ENCODE assay signal across 8 cellular contexts in the genomic region with DNA sequence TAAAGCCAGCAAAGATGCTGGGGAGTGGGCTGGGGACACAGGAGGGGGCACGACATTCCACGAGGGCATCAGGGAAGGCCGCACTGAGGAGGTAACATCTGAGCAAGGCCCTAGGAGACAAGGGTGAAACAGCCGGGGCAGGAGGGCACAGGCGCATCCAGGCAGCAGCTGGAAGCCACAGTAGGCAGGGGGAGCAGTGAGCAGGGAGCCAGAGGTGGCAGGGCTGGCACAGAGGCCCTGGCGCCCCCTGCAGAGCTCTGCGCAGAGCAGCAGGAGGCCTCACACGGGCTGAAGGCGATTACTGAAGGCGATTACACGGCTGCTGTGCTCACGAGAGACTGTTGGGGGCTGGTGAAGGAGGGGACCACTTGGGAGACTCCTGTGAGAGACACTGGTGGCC. TPM values are rescaled to one million over a fixed set of nuclear protein-coding genes. Genes with fewer than 3 reads are reported as not detected.
DNase-seq lines count a peak whose midpoint lies in the region; ATAC-seq and TF ChIP-seq lines count a peak whose summit lies in the region.

No MANE protein-coding gene starts in this region.

- peaks cover 9% of the 10 kb centered on the region for H3K9me3 Mint-ChIP-seq in glutamatergic neuron (ENCODE audit: unreplicated experiment)
- peaks cover 5% of the 10 kb centered on the region for H3K9me3 Mint-ChIP-seq in activated T-helper 2 cell treated with anti-CD3 and anti-CD28 coated beads, Interferon-gamma antibody, Interleukin-2, Interleukin-4, amounts not matched to agents 10 μg/mL and 5 μg/mL and 100 μg/mL, durations not matched to agents 14 hours and 24 hours and 36 hours

- peak; percentile 28 for TF ChIP-seq CTCF in GM12865 (IDR thresholded peaks at IDR 0.05; ENCODE audit: insufficient read depth, low read depth, low read length, missing control alignments)
- TF ChIP-seq CTCF in glutamatergic neuron (IDR thresholded peaks at IDR 0.05; ENCODE audit: partially characterized antibody, unreplicated experiment), result no peak
- no peak for TF ChIP-seq CTCF in RWPE1 (conservative IDR thresholded peaks at IDR 0.05; ENCODE audit: low read depth)

- no peak overlapping the region for H3K27ac ChIP-seq in RWPE1

- peaks cover 5% of the 10 kb centered on the region for H3K36me3 Mint-ChIP-seq in glutamatergic neuron (ENCODE audit: unreplicated experiment)
- H3K36me3 Mint-ChIP-seq in activated T-helper 2 cell treated with anti-CD3 and anti-CD28 coated beads, Interferon-gamma antibody, Interleukin-2, Interleukin-4, amounts not matched to agents 10 μg/mL and 5 μg/mL and 100 μg/mL, durations not matched to agents 14 hours and 24 hours and 36 hours (ENCODE audit: low read depth), result peaks cover 62% of the 10 kb centered on the region

- intact Hi-C loops in activated T-helper 2 cell treated with anti-CD3 and anti-CD28 coated beads, Interferon-gamma antibody, Interleukin-2, Interleukin-4, amounts not matched to agents 10 μg/mL and 5 μg/mL and 100 μg/mL, durations not matched to agents 14 hours and 24 hours and 36 hours (cut with micrococcal nuclease), result no loop called here

- H3K4me1 Mint-ChIP-seq in glutamatergic neuron (ENCODE audit: low read depth, unreplicated experiment), result peaks cover 19% of the 10 kb centered on the region
- H3K4me1 Mint-ChIP-seq in activated T-helper 2 cell treated with anti-CD3 and anti-CD28 coated beads, Interferon-gamma antibody, Interleukin-2, Interleukin-4, amounts not matched to agents 10 μg/mL and 5 μg/mL and 100 μg/mL, durations not matched to agents 14 hours and 24 hours and 36 hours (ENCODE audit: low read depth), result peaks cover 7% of the 10 kb centered on the region

- no peak for ATAC-seq in GM21737 (IDR thresholded peaks at IDR 0.05; ENCODE audit: unreplicated experiment)

- no peak overlapping the region for H3K4me3 ChIP-seq in GM12865 (ENCODE audit: low read depth, low read length)

- peak overlapping the region; percentile 55 for H3K27ac Mint-ChIP-seq in glutamatergic neuron (ENCODE audit: unreplicated experiment)
- no peak overlapping the region for H3K27ac Mint-ChIP-seq in activated T-helper 2 cell treated with anti-CD3 and anti-CD28 coated beads, Interferon-gamma antibody, Interleukin-2, Interleukin-4, amounts not matched to agents 10 μg/mL and 5 μg/mL and 100 μg/mL, durations not matched to agents 14 hours and 24 hours and 36 hours

- DNase-seq in A172 (ENCODE audit: low spot score), result peak; percentile 35
- no peak for DNase-seq in GM12865 (ENCODE audit: low read depth)
- peak; percentile 7 for DNase-seq in RPMI7951 (ENCODE audit: low read depth)
- DNase-seq in glutamatergic neuron, result no peak
- DNase-seq in RWPE1 (ENCODE audit: low spot score), result no peak
- no peak for DNase-seq in activated T-helper 2 cell treated with anti-CD3 and anti-CD28 coated beads, Interferon-gamma antibody, Interleukin-2, Interleukin-4, amounts not matched to agents 10 μg/mL and 5 μg/mL and 100 μg/mL, durations not matched to agents 14 hours and 24 hours and 36 hours (ENCODE audit: low spot score)
- no peak for DNase-seq in SIG-M5 (lab: John Stamatoyannopoulos, UW)

- peaks cover 5% of the 10 kb centered on the region for H3K27me3 Mint-ChIP-seq in glutamatergic neuron (ENCODE audit: unreplicated experiment)
- no peaks in the 10 kb centered on the region for H3K27me3 Mint-ChIP-seq in activated T-helper 2 cell treated with anti-CD3 and anti-CD28 coated beads, Interferon-gamma antibody, Interleukin-2, Interleukin-4, amounts not matched to agents 10 μg/mL and 5 μg/mL and 100 μg/mL, durations not matched to agents 14 hours and 24 hours and 36 hours (ENCODE audit: low read depth)

- no peak overlapping the region for H3K4me3 Mint-ChIP-seq in glutamatergic neuron (ENCODE audit: unreplicated experiment)
- no peak overlapping the region for H3K4me3 Mint-ChIP-seq in activated T-helper 2 cell treated with anti-CD3 and anti-CD28 coated beads, Interferon-gamma antibody, Interleukin-2, Interleukin-4, amounts not matched to agents 10 μg/mL and 5 μg/mL and 100 μg/mL, durations not matched to agents 14 hours and 24 hours and 36 hours (ENCODE audit: low read depth)

- POLR2A ChIA-PET in RWPE1 (lab: Yijun Ruan, JAX; ENCODE audit: low non-redundant PET), result no interaction called here

- CTCF ChIA-PET in RWPE1 (lab: Yijun Ruan, JAX), result interaction anchor here (0.6 to 1.7 kb wide), 5 partner anchors 25 to 163 kb away, joined by 3 to 7 read pairs (median 3); no protein-coding TSS in a partner anchor

RNA-seq across cellular contexts. Expression of a gene that starts 15.4 kb away (rescaled TPM):
- 361 and 423 TPM in 2 replicates for total RNA-seq in A172 (2014; rRNA removed; shearing (Covaris generic))
- 273 and 306 TPM in 2 replicates for total RNA-seq in RPMI7951 (2014; rRNA removed; shearing (Covaris generic))
- 75.6 TPM for total RNA-seq in glutamatergic neuron (ENCODE audit: unreplicated experiment)
- total RNA-seq in activated T-helper 2 cell treated with anti-CD3 and anti-CD28 coated beads, Interferon-gamma antibody, Interleukin-2, Interleukin-4, amounts not matched to agents 10 μg/mL and 5 μg/mL and 100 μg/mL, durations not matched to agents 14 hours and 24 hours and 36 hours, result 130 and 137 TPM in 2 replicates

RNA-seq across cellular contexts. Expression of a gene that starts 21.6 kb away (rescaled TPM):
- 28.2 and 36.5 TPM in 2 replicates for total RNA-seq in A172 (2014; rRNA removed; shearing (Covaris generic))
- 4.6 and 10.2 TPM in 2 replicates for total RNA-seq in RPMI7951 (2014; rRNA removed; shearing (Covaris generic))
- 15.9 TPM for total RNA-seq in glutamatergic neuron (ENCODE audit: unreplicated experiment)
- 36.2 and 40.5 TPM in 2 replicates for total RNA-seq in activated T-helper 2 cell treated with anti-CD3 and anti-CD28 coated beads, Interferon-gamma antibody, Interleukin-2, Interleukin-4, amounts not matched to agents 10 μg/mL and 5 μg/mL and 100 μg/mL, durations not matched to agents 14 hours and 24 hours and 36 hours

RNA-seq across cellular contexts. Expression of a gene that starts 24.4 kb away (rescaled TPM):
- 81.3 and 99.7 TPM in 2 replicates for total RNA-seq in A172 (2014; rRNA removed; shearing (Covaris generic))
- total RNA-seq in RPMI7951 (2014; rRNA removed; shearing (Covaris generic)), result 50.6 and 72.9 TPM in 2 replicates
- total RNA-seq in glutamatergic neuron (ENCODE audit: unreplicated experiment), result 17.3 TPM
- total RNA-seq in activated T-helper 2 cell treated with anti-CD3 and anti-CD28 coated beads, Interferon-gamma antibody, Interleukin-2, Interleukin-4, amounts not matched to agents 10 μg/mL and 5 μg/mL and 100 μg/mL, durations not matched to agents 14 hours and 24 hours and 36 hours, result 12.8 and 13.9 TPM in 2 replicates

RNA-seq across cellular contexts. Expression of a gene that starts 32.5 kb away (rescaled TPM):
- total RNA-seq in A172 (2014; rRNA removed; shearing (Covaris generic)), result 376 and 403 TPM in 2 replicates
- 256 and 386 TPM in 2 replicates for total RNA-seq in RPMI7951 (2014; rRNA removed; shearing (Covaris generic))
- 88.2 TPM for total RNA-seq in glutamatergic neuron (ENCODE audit: unreplicated experiment)
- 223 and 229 TPM in 2 replicates for total RNA-seq in activated T-helper 2 cell treated with anti-CD3 and anti-CD28 coated beads, Interferon-gamma antibody, Interleukin-2, Interleukin-4, amounts not matched to agents 10 μg/mL and 5 μg/mL and 100 μg/mL, durations not matched to agents 14 hours and 24 hours and 36 hours

RNA-seq across cellular contexts. Expression of a gene that starts 32.6 kb away (rescaled TPM):
- total RNA-seq in A172 (2014; rRNA removed; shearing (Covaris generic)), result 15.3 and 23.1 TPM in 2 replicates
- total RNA-seq in RPMI7951 (2014; rRNA removed; shearing (Covaris generic)), result 10.3 and 15.1 TPM in 2 replicates
- 13.5 TPM for total RNA-seq in glutamatergic neuron (ENCODE audit: unreplicated experiment)
- total RNA-seq in activated T-helper 2 cell treated with anti-CD3 and anti-CD28 coated beads, Interferon-gamma antibody, Interleukin-2, Interleukin-4, amounts not matched to agents 10 μg/mL and 5 μg/mL and 100 μg/mL, durations not matched to agents 14 hours and 24 hours and 36 hours, result 17.7 and 19.0 TPM in 2 replicates

Comparison
In these comparisons a context has a peak if more than half of its experiments do, and no peak if none do; other contexts are left out.
1. DNase-seq: peak in A172 (single experiment) and RPMI7951 (single experiment); none in GM12865 (single experiment), glutamatergic neuron (single experiment), RWPE1 (single experiment), activated T-helper 2 cell treated with anti-CD3 and anti-CD28 coated beads, Interferon-gamma antibody, Interleukin-2, Interleukin-4, amounts not matched to agents 10 μg/mL and 5 μg/mL and 100 μg/mL, durations not matched to agents 14 hours and 24 hours and 36 hours (single experiment) and SIG-M5 (single experiment).